Comparison of ENCODE assay signal across 8 cellular contexts in genomic region chr19:1875646-1876493, GRCh38. TPM values are rescaled to one million over a fixed set of nuclear protein-coding genes. Genes with fewer than 3 reads are reported as not detected.
DNase-seq lines count a peak whose midpoint lies in the region; ATAC-seq and TF ChIP-seq lines count a peak whose summit lies in the region.

No MANE protein-coding gene starts in this region.

- H3K4me3 Mint-ChIP-seq in activated T-helper 1 cell treated with anti-CD3 and anti-CD28 coated beads, Interleukin-12 subunit alpha, Interleukin-12 subunit beta, Interleukin-2, Interleukin-4 antibody, amounts not matched to agents 30 ng/mL and 10 ng/mL and 1 ng/mL, durations not matched to agents 14 hours and 24 hours and 36 hours: peak overlapping the region; percentile 98
- peak overlapping the region; percentile 95 to 100 (median 98) for H3K4me3 Mint-ChIP-seq in naive thymus-derived CD4-positive, alpha-beta T cell
- peak overlapping the region; percentile 98 to 100 for H3K4me3 Mint-ChIP-seq in stimulated activated naive B cell treated with anti-CD40 and anti-IgM and Interleukin-4, amounts not matched to agents 10 μg/mL and 1 μg/mL and 100 μg/mL, for 72 hours

- H3K27ac Mint-ChIP-seq in activated T-helper 1 cell treated with anti-CD3 and anti-CD28 coated beads, Interleukin-12 subunit alpha, Interleukin-12 subunit beta, Interleukin-2, Interleukin-4 antibody, amounts not matched to agents 30 ng/mL and 10 ng/mL and 1 ng/mL, durations not matched to agents 14 hours and 24 hours and 36 hours: peak overlapping the region; percentile 96
- H3K27ac Mint-ChIP-seq in naive thymus-derived CD4-positive, alpha-beta T cell: peak overlapping the region; percentile 93 to 99 (median 98)
- H3K27ac Mint-ChIP-seq in stimulated activated naive B cell treated with anti-CD40 and anti-IgM and Interleukin-4, amounts not matched to agents 10 μg/mL and 1 μg/mL and 100 μg/mL, for 72 hours: peak overlapping the region; percentile 99

- TF ChIP-seq CTCF in Panc1 (IDR thresholded peaks at IDR 0.05): no peak

- in situ Hi-C loops in Panc1 (cut with HindIII; ENCODE audit: low pct_unique_long_range_greater_than_20kb, low sequenced_read_pairs): no loop called here

- no TSS peak for BruUV-seq in Panc1 (replicated peaks; lab: Mats Ljungman, UMichigan)

- POLR2A ChIA-PET in Panc1 (lab: Charles Lee): no interaction called here
- POLR2A ChIA-PET in naive thymus-derived CD4-positive, alpha-beta T cell (lab: Charles Lee): interaction anchor here (0.7 to 3.2 kb wide), 14 partner anchors 9 to 135 kb away, joined by 3 to 40 read pairs (median 4); partner anchors contain the start of genes ABHD17A, ADAT3 and SCAMP4

- intact Hi-C loops in Panc1 (cut with micrococcal nuclease; ENCODE audit: unreplicated experiment): no loop called here
- intact Hi-C loops in activated T-helper 1 cell treated with anti-CD3 and anti-CD28 coated beads, Interleukin-12 subunit alpha, Interleukin-12 subunit beta, Interleukin-2, Interleukin-4 antibody, amounts not matched to agents 30 ng/mL and 10 ng/mL and 1 ng/mL, durations not matched to agents 14 hours and 24 hours and 36 hours (cut with micrococcal nuclease): loop anchor here (1.0 kb wide), 4 partner anchors 8 to 29 kb away; partner anchors contain the start of genes ADAT3 and SCAMP4
- intact Hi-C loops in naive thymus-derived CD4-positive, alpha-beta T cell (cut with micrococcal nuclease): loop anchor here (1.0 kb wide), 5 partner anchors 8 to 29 kb away; partner anchors contain the start of genes ADAT3 (in 2 of the 2), SCAMP4 (in 2 of the 2) and ABHD17A (in 1 of the 2)

- H3K27ac ChIP-seq in Panc1 (ENCODE audit: low read length): peak overlapping the region; percentile 83
- H3K27ac ChIP-seq in naive thymus-derived CD4-positive, alpha-beta T cell (ENCODE audit: low read depth, low read length): peak overlapping the region; percentile 98

- no peaks in the 10 kb centered on the region; the same call in 1 of the 2 replicates for H3K36me3 ChIP-seq in Panc1 (ENCODE audit: control insufficient read depth, insufficient read depth, low read length)
- H3K36me3 ChIP-seq in naive thymus-derived CD4-positive, alpha-beta T cell (ENCODE audit: control insufficient read depth in 2 of 3, insufficient read depth in 3 of 3, low read length in 3 of 3): peaks cover 0 to 42% (median 0%) of the 10 kb centered on the region in 3 experiments

- peak overlapping the region; percentile 67 to 80 for H3K4me3 ChIP-seq in Panc1 (ENCODE audit: low read depth in 2 of 2, low read length in 2 of 2)
- H3K4me3 ChIP-seq in naive thymus-derived CD4-positive, alpha-beta T cell (ENCODE audit: low read length): peak overlapping the region; percentile 83

- H3K27me3 ChIP-seq in Panc1 (ENCODE audit: control insufficient read depth, insufficient read depth, low read length): no peaks in the 10 kb centered on the region
- no peaks in the 10 kb centered on the region for H3K27me3 ChIP-seq in naive thymus-derived CD4-positive, alpha-beta T cell (ENCODE audit: control insufficient read depth in 2 of 2, insufficient read depth in 2 of 2, low read length in 2 of 2)

- ATAC-seq in GM21619 (IDR thresholded peaks at IDR 0.05; ENCODE audit: unreplicated experiment) (peak; percentile 82), Panc1 (peak; percentile 94)
- ATAC-seq in naive thymus-derived CD4-positive, alpha-beta T cell: peak; percentile 95
- peak; percentile 96 to 97 for ATAC-seq in stimulated activated naive B cell treated with anti-CD40 and anti-IgM and Interleukin-4, amounts not matched to agents 10 μg/mL and 1 μg/mL and 100 μg/mL, for 72 hours (replicated peaks)

- peaks cover 13% of the 10 kb centered on the region for H3K36me3 Mint-ChIP-seq in activated T-helper 1 cell treated with anti-CD3 and anti-CD28 coated beads, Interleukin-12 subunit alpha, Interleukin-12 subunit beta, Interleukin-2, Interleukin-4 antibody, amounts not matched to agents 30 ng/mL and 10 ng/mL and 1 ng/mL, durations not matched to agents 14 hours and 24 hours and 36 hours (ENCODE audit: low read depth)
- peaks cover 0 to 9% (median 0%) of the 10 kb centered on the region in 5 donors for H3K36me3 Mint-ChIP-seq in naive thymus-derived CD4-positive, alpha-beta T cell
- H3K36me3 Mint-ChIP-seq in stimulated activated naive B cell treated with anti-CD40 and anti-IgM and Interleukin-4, amounts not matched to agents 10 μg/mL and 1 μg/mL and 100 μg/mL, for 72 hours: peaks cover 19 to 22% of the 10 kb centered on the region in 2 donors

- H3K9me3 Mint-ChIP-seq in activated T-helper 1 cell treated with anti-CD3 and anti-CD28 coated beads, Interleukin-12 subunit alpha, Interleukin-12 subunit beta, Interleukin-2, Interleukin-4 antibody, amounts not matched to agents 30 ng/mL and 10 ng/mL and 1 ng/mL, durations not matched to agents 14 hours and 24 hours and 36 hours: no peaks in the 10 kb centered on the region
- H3K9me3 Mint-ChIP-seq in naive thymus-derived CD4-positive, alpha-beta T cell: no peaks in the 10 kb centered on the region
- H3K9me3 Mint-ChIP-seq in stimulated activated naive B cell treated with anti-CD40 and anti-IgM and Interleukin-4, amounts not matched to agents 10 μg/mL and 1 μg/mL and 100 μg/mL, for 72 hours: no peaks in the 10 kb centered on the region

- H3K4me1 Mint-ChIP-seq in activated T-helper 1 cell treated with anti-CD3 and anti-CD28 coated beads, Interleukin-12 subunit alpha, Interleukin-12 subunit beta, Interleukin-2, Interleukin-4 antibody, amounts not matched to agents 30 ng/mL and 10 ng/mL and 1 ng/mL, durations not matched to agents 14 hours and 24 hours and 36 hours (ENCODE audit: low read depth): peaks cover 20% of the 10 kb centered on the region
- peaks cover 9 to 41% (median 21%) of the 10 kb centered on the region in 7 donors for H3K4me1 Mint-ChIP-seq in naive thymus-derived CD4-positive, alpha-beta T cell
- peaks cover 9 to 37% of the 10 kb centered on the region in 2 donors for H3K4me1 Mint-ChIP-seq in stimulated activated naive B cell treated with anti-CD40 and anti-IgM and Interleukin-4, amounts not matched to agents 10 μg/mL and 1 μg/mL and 100 μg/mL, for 72 hours

- CTCF ChIA-PET in Panc1 (lab: Charles Lee): interaction anchor here (0.6 to 1.2 kb wide), 2 partner anchors 9 to 17 kb away, joined by 3 to 4 read pairs; partner anchors contain the start of gene ABHD17A
- CTCF ChIA-PET in naive thymus-derived CD4-positive, alpha-beta T cell (lab: Charles Lee): interaction anchor here (0.7 to 1.2 kb wide), 5 partner anchors 9 to 53 kb away, joined by 3 to 4 read pairs (median 3); partner anchors contain the start of gene ABHD17A

- peak; percentile 40 for DNase-seq in DMS153 treated with DMSO at 0.1 percent for 48 hours (lab: John Stamatoyannopoulos, UW; ENCODE audit: unreplicated experiment)
- DNase-seq in KG1 (lab: John Stamatoyannopoulos, UW): peak; percentile 51
- DNase-seq in Panc1 (ENCODE audit: low read depth, low spot score): no peak
- DNase-seq in activated T-helper 1 cell treated with anti-CD3 and anti-CD28 coated beads, Interleukin-12 subunit alpha, Interleukin-12 subunit beta, Interleukin-2, Interleukin-4 antibody, amounts not matched to agents 30 ng/mL and 10 ng/mL and 1 ng/mL, durations not matched to agents 14 hours and 24 hours and 36 hours (ENCODE audit: low spot score): peak; percentile 87
- DNase-seq in fibroblast of gingiva (ENCODE audit: low read depth): peak; percentile 90
- peak; percentile 75 to 92 (median 85) for DNase-seq in naive thymus-derived CD4-positive, alpha-beta T cell
- peak; percentile 85 for DNase-seq in stimulated activated naive B cell treated with anti-CD40 and anti-IgM and Interleukin-4, amounts not matched to agents 10 μg/mL and 1 μg/mL and 100 μg/mL, for 72 hours

- no peaks in the 10 kb centered on the region for H3K9me3 ChIP-seq in Panc1 (ENCODE audit: control insufficient read depth, insufficient read depth, low read depth, low read length)
- no peaks in the 10 kb centered on the region for H3K9me3 ChIP-seq in naive thymus-derived CD4-positive, alpha-beta T cell (ENCODE audit: control insufficient read depth in 2 of 3, low read length in 3 of 3)

- peaks cover 2% of the 10 kb centered on the region for H3K27me3 Mint-ChIP-seq in activated T-helper 1 cell treated with anti-CD3 and anti-CD28 coated beads, Interleukin-12 subunit alpha, Interleukin-12 subunit beta, Interleukin-2, Interleukin-4 antibody, amounts not matched to agents 30 ng/mL and 10 ng/mL and 1 ng/mL, durations not matched to agents 14 hours and 24 hours and 36 hours (ENCODE audit: insufficient read depth)
- H3K27me3 Mint-ChIP-seq in naive thymus-derived CD4-positive, alpha-beta T cell: peaks cover 0 to 2% (median 0%) of the 10 kb centered on the region in 5 donors
- H3K27me3 Mint-ChIP-seq in stimulated activated naive B cell treated with anti-CD40 and anti-IgM and Interleukin-4, amounts not matched to agents 10 μg/mL and 1 μg/mL and 100 μg/mL, for 72 hours: no peaks in the 10 kb centered on the region

- peaks cover 20% of the 10 kb centered on the region for H3K4me1 ChIP-seq in Panc1 (ENCODE audit: control insufficient read depth, insufficient read depth, low read length)
- H3K4me1 ChIP-seq in naive thymus-derived CD4-positive, alpha-beta T cell (ENCODE audit: control insufficient read depth in 2 of 2, insufficient read depth in 2 of 2, low read length in 2 of 2): peaks cover 27 to 31% of the 10 kb centered on the region in 2 donors

RNA-seq across cellular contexts. Expression of gene ABHD17A, which starts 9.4 kb away (rescaled TPM):
- total RNA-seq in Panc1 (2021; ENCODE audit: unreplicated experiment): 57.1 TPM
- 92.3 TPM for polyA plus RNA-seq in Panc1 (2012; ENCODE audit: insufficient read length)
- 115 TPM in 2 replicates for total RNA-seq in activated T-helper 1 cell treated with anti-CD3 and anti-CD28 coated beads, Interleukin-12 subunit alpha, Interleukin-12 subunit beta, Interleukin-2, Interleukin-4 antibody, amounts not matched to agents 30 ng/mL and 10 ng/mL and 1 ng/mL, durations not matched to agents 14 hours and 24 hours and 36 hours
- 100 to 1,000 TPM in 4 of 5 experiments, 10 to 100 TPM in 1; 92.9 to 175 (median 127) TPM for total RNA-seq in naive thymus-derived CD4-positive, alpha-beta T cell
- polyA plus RNA-seq in naive thymus-derived CD4-positive, alpha-beta T cell: 100 to 1,000 TPM; 135 to 140 TPM

RNA-seq across cellular contexts. Expression of gene KLF16, which starts 12.5 kb away (rescaled TPM):
- 79.3 TPM for total RNA-seq in Panc1 (2021; ENCODE audit: unreplicated experiment)
- 74.5 TPM for polyA plus RNA-seq in Panc1 (2012; ENCODE audit: insufficient read length)
- 34.5 and 39.1 TPM in 2 replicates for total RNA-seq in activated T-helper 1 cell treated with anti-CD3 and anti-CD28 coated beads, Interleukin-12 subunit alpha, Interleukin-12 subunit beta, Interleukin-2, Interleukin-4 antibody, amounts not matched to agents 30 ng/mL and 10 ng/mL and 1 ng/mL, durations not matched to agents 14 hours and 24 hours and 36 hours
- total RNA-seq in naive thymus-derived CD4-positive, alpha-beta T cell: 10 to 100 TPM; 20.5 to 65.2 (median 21.1) TPM
- polyA plus RNA-seq in naive thymus-derived CD4-positive, alpha-beta T cell: under 1 TPM; 0.41 to 0.47 TPM

RNA-seq across cellular contexts. Expression of gene REXO1, which starts 27.6 kb away (rescaled TPM):
- total RNA-seq in Panc1 (2021; ENCODE audit: unreplicated experiment): 52.1 TPM
- 66.2 TPM for polyA plus RNA-seq in Panc1 (2012; ENCODE audit: insufficient read length)
- 64.5 and 70.5 TPM in 2 replicates for total RNA-seq in activated T-helper 1 cell treated with anti-CD3 and anti-CD28 coated beads, Interleukin-12 subunit alpha, Interleukin-12 subunit beta, Interleukin-2, Interleukin-4 antibody, amounts not matched to agents 30 ng/mL and 10 ng/mL and 1 ng/mL, durations not matched to agents 14 hours and 24 hours and 36 hours
- total RNA-seq in naive thymus-derived CD4-positive, alpha-beta T cell: 10 to 100 TPM; 52.7 to 92.6 (median 73.1) TPM
- 1 to 10 TPM; 5.4 to 9.6 TPM for polyA plus RNA-seq in naive thymus-derived CD4-positive, alpha-beta T cell

RNA-seq across cellular contexts. Expression of gene ADAT3, which starts 29.3 kb away (rescaled TPM):
- total RNA-seq in Panc1 (2021; ENCODE audit: unreplicated experiment): 8.9 TPM
- polyA plus RNA-seq in Panc1 (2012; ENCODE audit: insufficient read length): 8.5 TPM
- 8.4 and 9.6 TPM in 2 replicates for total RNA-seq in activated T-helper 1 cell treated with anti-CD3 and anti-CD28 coated beads, Interleukin-12 subunit alpha, Interleukin-12 subunit beta, Interleukin-2, Interleukin-4 antibody, amounts not matched to agents 30 ng/mL and 10 ng/mL and 1 ng/mL, durations not matched to agents 14 hours and 24 hours and 36 hours
- total RNA-seq in naive thymus-derived CD4-positive, alpha-beta T cell: 10 to 100 TPM in 2 of 5 experiments, 1 to 10 TPM in 3; 3.5 to 13.5 (median 6.1) TPM
- polyA plus RNA-seq in naive thymus-derived CD4-positive, alpha-beta T cell: 1 to 10 TPM; 2.2 to 5.9 TPM

RNA-seq across cellular contexts. Expression of gene SCAMP4, which starts 29.3 kb away (rescaled TPM):
- total RNA-seq in Panc1 (2021; ENCODE audit: unreplicated experiment): 98.4 TPM
- polyA plus RNA-seq in Panc1 (2012; ENCODE audit: insufficient read length): 94.3 TPM
- 38.0 and 41.5 TPM in 2 replicates for total RNA-seq in activated T-helper 1 cell treated with anti-CD3 and anti-CD28 coated beads, Interleukin-12 subunit alpha, Interleukin-12 subunit beta, Interleukin-2, Interleukin-4 antibody, amounts not matched to agents 30 ng/mL and 10 ng/mL and 1 ng/mL, durations not matched to agents 14 hours and 24 hours and 36 hours
- total RNA-seq in naive thymus-derived CD4-positive, alpha-beta T cell: 10 to 100 TPM; 17.6 to 35.5 (median 23.0) TPM
- polyA plus RNA-seq in naive thymus-derived CD4-positive, alpha-beta T cell: 10 to 100 TPM; 11.8 to 12.8 TPM
